Comparison of ENCODE assay signal across 24 cellular contexts in the genomic region with DNA sequence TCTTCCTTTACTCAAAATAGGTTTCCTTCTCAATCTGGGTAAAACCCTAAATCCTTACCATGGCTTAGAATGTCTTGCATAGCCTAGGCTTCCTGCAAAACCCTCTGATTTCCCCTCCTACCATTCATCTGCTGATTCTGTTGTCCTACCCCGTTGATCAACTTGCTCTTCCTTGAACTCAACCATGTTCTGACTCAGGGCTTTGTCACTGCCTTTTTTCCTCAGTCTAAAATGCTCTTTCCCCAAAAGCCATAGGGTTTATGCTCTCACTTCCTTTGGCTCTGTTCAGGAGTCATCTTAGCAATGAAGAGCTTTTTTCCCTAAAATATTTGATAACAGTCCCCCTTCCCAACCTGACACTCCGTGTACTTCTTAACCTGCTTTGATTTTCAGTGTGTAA.
DNase-seq lines count a peak whose midpoint lies in the region; ATAC-seq, FAIRE-seq and TF ChIP-seq lines count a peak whose summit lies in the region.
"Had no signal": no experiment of that assay in that cellular context is flagged by ENCODE, and none has a peak within 500 bp of the region (broad histone marks: within the 10 kb centered on the region; RNA-seq: fewer than 3 reads in every experiment).

No MANE protein-coding gene starts in this region.

- no peak overlapping the region for H2BK12ac ChIP-seq in H1 (ENCODE audit: low read depth, low read length)

- no peak for FAIRE-seq in H1 (lab: Jason Lieb, UNC)
- FAIRE-seq: A204.1, D721Med, GM12892 had no signal

- no peak for ATAC-seq in GM19455 (IDR thresholded peaks at IDR 0.05; ENCODE audit: unreplicated experiment)
- ATAC-seq in gastrocnemius medialis: no peak
- ATAC-seq: CD8-positive, alpha-beta T cell; HCT116 had no signal

- no peak overlapping the region for H4K8ac ChIP-seq in H1 (ENCODE audit: extremely low read depth, insufficient read depth, low read length)

- dilution Hi-C loops in mammary epithelial cell (cut with HindIII; ENCODE audit: low sequenced_read_pairs): no loop called here

- no peaks in the 10 kb centered on the region for H3K9me3 ChIP-seq in mammary epithelial cell (replicated peaks; ENCODE audit: insufficient read depth, low read length)
- H3K9me3 ChIP-seq in breast epithelium: no peaks in the 10 kb centered on the region
- no peaks in the 10 kb centered on the region for H3K9me3 ChIP-seq in H1 (ENCODE audit: insufficient read depth in 2 of 2, low read depth in 1 of 2, low read length in 1 of 2)
- H3K9me3 ChIP-seq in gastrocnemius medialis: peaks cover 0 to 3% (median 0%) of the 10 kb centered on the region in 3 donors
- H3K9me3 ChIP-seq: BLaER1, Caco-2 had no signal

- no peak overlapping the region for H3K23ac ChIP-seq in H1 (ENCODE audit: insufficient read length)

- TF ChIP-seq CTCF in mammary epithelial cell (conservative IDR thresholded peaks at IDR 0.05 in 1 of 2, IDR thresholded peaks at IDR 0.05 in 1 of 2; ENCODE audit: extremely low read depth in 1 of 2, insufficient read depth in 1 of 2, low read depth in 1 of 2, low read length in 2 of 2): no peak
- no peak for TF ChIP-seq CTCF in breast epithelium (IDR thresholded peaks at IDR 0.05)
- no peak for TF ChIP-seq CTCF in H1 (IDR thresholded peaks at IDR 0.05; ENCODE audit: control extremely low read depth in 1 of 3, insufficient read depth in 1 of 3, low read depth in 1 of 3, low read length in 3 of 3)
- TF ChIP-seq CTCF in GM10266 (IDR thresholded peaks at IDR 0.05; ENCODE audit: control insufficient read depth, insufficient read depth, low read depth, missing control alignments): no peak
- TF ChIP-seq CTCF in gastrocnemius medialis (IDR thresholded peaks at IDR 0.05 in 4 of 5, conservative IDR thresholded peaks at IDR 0.05 in 1 of 5): no peak

- CTCF ChIA-PET in mammary epithelial cell (lab: Charles Lee; ENCODE audit: low non-redundant PET): no interaction called here
- CTCF ChIA-PET in H1 (lab: Charles Lee; ENCODE audit: partially characterized antibody): no interaction called here

- no peak overlapping the region for H3K18ac ChIP-seq in H1 (ENCODE audit: extremely low read depth, low read length)

- H2BK15ac ChIP-seq in H1 (ENCODE audit: low read length): no peak overlapping the region

- no peaks in the 10 kb centered on the region for H3K27me3 ChIP-seq in mammary epithelial cell (ENCODE audit: insufficient read depth, low read length)
- no peaks in the 10 kb centered on the region for H3K27me3 ChIP-seq in breast epithelium
- no peaks in the 10 kb centered on the region for H3K27me3 ChIP-seq in H1 (replicated peaks in 1 of 4; ENCODE audit: control insufficient read depth in 3 of 4, extremely low read depth in 1 of 4, insufficient read depth in 3 of 4, low read length in 3 of 4)
- H3K27me3 ChIP-seq in gastrocnemius medialis: no peaks in the 10 kb centered on the region
- H3K27me3 ChIP-seq: BLaER1 had no signal

- H2AK5ac ChIP-seq in H1 (ENCODE audit: low read depth, low read length): no peak overlapping the region

- no peak overlapping the region for H4K5ac ChIP-seq in H1 (ENCODE audit: insufficient read length, low read depth, low read length)

- H2BK20ac ChIP-seq in H1 (ENCODE audit: low read length): no peak overlapping the region

- H3K27ac ChIP-seq in mammary epithelial cell (ENCODE audit: insufficient read depth, low read depth, low read length) (no peak overlapping the region), breast epithelium (no peak overlapping the region), H1 (ENCODE audit: low read depth, low read length) (no peak overlapping the region), gastrocnemius medialis (no peak overlapping the region)
- H3K27ac ChIP-seq: 22Rv1, BLaER1, C4-2B, GM23248 had no signal

- TF ChIP-seq POLR2A in breast epithelium (IDR thresholded peaks at IDR 0.05) (no peak), H1 (IDR thresholded peaks at IDR 0.05; ENCODE audit: control extremely low read depth in 1 of 2, low read depth in 2 of 2, low read length in 2 of 2) (no peak), gastrocnemius medialis (IDR thresholded peaks at IDR 0.05) (no peak)

- H2BK120ac ChIP-seq in H1 (replicated peaks; ENCODE audit: low read depth, low read length): no peak overlapping the region

- BruUV-seq in mammary epithelial cell (replicated peaks; lab: Mats Ljungman, UMichigan): no TSS peak

- H3K9ac ChIP-seq in mammary epithelial cell (ENCODE audit: insufficient read depth, low read length) (no peak overlapping the region), H1 (replicated peaks in 1 of 4; ENCODE audit: extremely low read depth in 1 of 4, low read depth in 3 of 4, low read length in 3 of 4) (no peak overlapping the region)
- H3K9ac ChIP-seq: BLaER1, GM23248 had no signal

- H3K4me1 ChIP-seq in mammary epithelial cell (ENCODE audit: insufficient read depth, low read length) (no peaks in the 10 kb centered on the region), breast epithelium (no peaks in the 10 kb centered on the region), H1 (replicated peaks in 1 of 4; ENCODE audit: control insufficient read depth in 3 of 4, insufficient read depth in 4 of 4, low read length in 3 of 4) (no peaks in the 10 kb centered on the region), gastrocnemius medialis (no peaks in the 10 kb centered on the region)
- H3K4me1 ChIP-seq: Caco-2 had no signal

- H3K79me1 ChIP-seq in H1 (ENCODE audit: low read depth, low read length): no peaks in the 10 kb centered on the region

- intact Hi-C loops in mammary epithelial cell (cut with micrococcal nuclease) (no loop called here), breast epithelium (cut with DNase I; ENCODE audit: low total_unique reads) (loop anchor here (10.0 kb wide), 1 partner anchor 680 kb away; no protein-coding TSS in a partner anchor), gastrocnemius medialis (cut with DNase I; ENCODE audit: low total_unique reads) (no loop called here)

- H3K36me3 ChIP-seq in mammary epithelial cell (ENCODE audit: insufficient read depth, low read length) (no peaks in the 10 kb centered on the region), breast epithelium (no peaks in the 10 kb centered on the region), H1 (ENCODE audit: control insufficient read depth in 2 of 4, insufficient read depth in 4 of 4, low read length in 3 of 4) (no peaks in the 10 kb centered on the region), gastrocnemius medialis (no peaks in the 10 kb centered on the region)
- H3K36me3 ChIP-seq: BLaER1 had no signal

- POLR2A ChIA-PET in H1 (lab: Charles Lee; ENCODE audit: partially characterized antibody): no interaction called here

- H3K4ac ChIP-seq in H1 (replicated peaks; ENCODE audit: insufficient read length, low read depth, low read length): no peak overlapping the region

- no peak overlapping the region for H2AFZ ChIP-seq in mammary epithelial cell (ENCODE audit: low read depth, low read length)
- peak overlapping the region; percentile 57; the same call in 1 of the 2 replicates for H2AFZ ChIP-seq in H1 (ENCODE audit: low read length)
- H2AFZ ChIP-seq: GM23248 had no signal

- WGBS in mammary epithelial cell (ENCODE audit: low coverage, missing lambda C conversion rate): 57% methylated on average over 2 of the region's 2 CpGs
- WGBS in H1 (ENCODE audit: extremely low coverage in 1 of 2, insufficient coverage in 1 of 2, insufficient read length in 1 of 2, insufficient replicate concordance in 2 of 2, low coverage in 1 of 2, low lambda C conversion rate in 2 of 2, missing lambda C conversion rate in 1 of 2), 2 experiments: 89% methylated on average over 2 of the region's 2 CpGs; no CpG with 5 or more reads in 1 of the 2 experiments

- H4K20me1 ChIP-seq in mammary epithelial cell (ENCODE audit: insufficient read depth, low read length): no peaks in the 10 kb centered on the region
- no peaks in the 10 kb centered on the region for H4K20me1 ChIP-seq in H1 (replicated peaks in 1 of 2; ENCODE audit: control insufficient read depth in 1 of 2, insufficient read depth in 2 of 2, low read length in 2 of 2)
- H4K20me1 ChIP-seq: BLaER1 had no signal

- H3K23me2 ChIP-seq in H1 (ENCODE audit: low read depth, low read length): no peaks in the 10 kb centered on the region

- no peak for TF ChIP-seq RAD21 in H1 (IDR thresholded peaks at IDR 0.05 in 1 of 2, conservative IDR thresholded peaks at IDR 0.05 in 1 of 2; ENCODE audit: low read depth in 2 of 2, low read length in 2 of 2)

- H4K91ac ChIP-seq in H1 (replicated peaks; ENCODE audit: insufficient read length, low read length): no peak overlapping the region

- DNase-seq in mammary epithelial cell (peak; percentile 19), breast epithelium (ENCODE audit: low spot score in 2 of 2) (no peak), HPDE6-E6E7 (ENCODE audit: extremely low spot score) (peak; percentile 3), H1 (ENCODE audit: low read depth in 1 of 2, low spot score in 2 of 2) (no peak), GM10266 (ENCODE audit: extremely low spot score) (no peak), retina (no peak), gastrocnemius medialis (no peak)
- DNase-seq: Caco-2; CD4-positive, CD25-positive, alpha-beta regulatory T cell; CD8-positive, alpha-beta T cell; DMS 273 treated with DMSO at 0.1 percent for 48 hours; DMS79; EL; GDM1; GM23248; H7 had no signal

- no peak overlapping the region for H3K4me2 ChIP-seq in mammary epithelial cell (ENCODE audit: insufficient read depth, low read depth, low read length)
- H3K4me2 ChIP-seq in H1 (ENCODE audit: insufficient read depth in 1 of 2, low read depth in 2 of 2, low read length in 2 of 2): no peak overlapping the region
- H3K4me2 ChIP-seq: BLaER1 had no signal

- no peak for TF ChIP-seq EP300 in H1 (IDR thresholded peaks at IDR 0.05; ENCODE audit: borderline replicate concordance in 1 of 2, low read depth in 2 of 2, low read length in 2 of 2)

- H3K79me2 ChIP-seq in mammary epithelial cell (ENCODE audit: insufficient read depth, low read length) (no peaks in the 10 kb centered on the region), H1 (ENCODE audit: control insufficient read depth in 1 of 2, insufficient read depth in 2 of 2, low read length in 2 of 2) (no peaks in the 10 kb centered on the region)

- H3K56ac ChIP-seq in H1 (replicated peaks; ENCODE audit: insufficient read length, low read depth, low read length): no peak overlapping the region

- in situ Hi-C loops in mammary epithelial cell (cut with MboI; ENCODE audit: low sequenced_read_pairs in 2 of 2) (loop anchor here in 1 of 2 donors (25.0 kb wide), 1 partner anchor 88 kb away; a partner anchor contains a TSS), gastrocnemius medialis (cut with MboI; ENCODE audit: low sequenced_read_pairs in 4 of 4) (no loop called here)

- H2BK5ac ChIP-seq in H1 (ENCODE audit: low read depth, low read length): no peak overlapping the region

- H3K14ac ChIP-seq in H1 (ENCODE audit: insufficient read length): no peak overlapping the region

- no peak overlapping the region for H3K4me3 ChIP-seq in mammary epithelial cell (replicated peaks in 1 of 3; ENCODE audit: insufficient read depth in 1 of 3, low read depth in 2 of 3, low read length in 3 of 3)
- H3K4me3 ChIP-seq in breast epithelium: no peak overlapping the region
- no peak overlapping the region for H3K4me3 ChIP-seq in H1 (ENCODE audit: extremely low read depth in 1 of 4, insufficient read depth in 2 of 4, low read depth in 3 of 4, low read length in 4 of 4)
- no peak overlapping the region for H3K4me3 ChIP-seq in gastrocnemius medialis
- H3K4me3 ChIP-seq: BLaER1, GM23248 had no signal

Comparison
In these comparisons a context has a peak if more than half of its experiments do, and no peak if none do; other contexts are left out.
1. DNase-seq: peak in mammary epithelial cell (single experiment) and HPDE6-E6E7 (single experiment); none in breast epithelium (0 of 2), H1 (0 of 2), GM10266 (single experiment), retina (single experiment) and gastrocnemius medialis (0 of 2).